ENCODE assay signal across 8 cellular contexts in genomic region chr21:43917515-43918384, GRCh38. TPM values are rescaled to one million over a fixed set of nuclear protein-coding genes. Genes with fewer than 3 reads are reported as not detected.
DNase-seq lines count a peak whose midpoint lies in the region; ATAC-seq and TF ChIP-seq lines count a peak whose summit lies in the region.

No MANE protein-coding gene starts in this region.

- POLR2A ChIA-PET in activated CD8-positive, alpha-beta T cell treated with anti-CD3 and anti-CD28 coated beads for 36 hours (lab: Charles Lee): interaction anchor here (0.7 to 1.3 kb wide), 8 partner anchors 23 to 124 kb away, joined by 3 to 5 read pairs (median 4); no protein-coding TSS in a partner anchor

- no peaks in the 10 kb centered on the region for H3K36me3 ChIP-seq in aorta (ENCODE audit: control insufficient read depth in 1 of 2, insufficient read depth in 2 of 2, low read length in 1 of 2)
- H3K36me3 ChIP-seq in uterus: no peaks in the 10 kb centered on the region

- peak overlapping the region; percentile 79 for H3K4me3 Mint-ChIP-seq in activated CD8-positive, alpha-beta T cell treated with anti-CD3 and anti-CD28 coated beads for 36 hours

- H3K9me3 ChIP-seq in aorta (ENCODE audit: control insufficient read depth, low read length) (peaks cover under 1% of the 10 kb centered on the region), uterus (peaks cover 0 to 3% of the 10 kb centered on the region in 2 donors)

- peak; percentile 29 for TF ChIP-seq CTCF in activated CD8-positive, alpha-beta T cell treated with anti-CD3 and anti-CD28 coated beads for 36 hours (IDR thresholded peaks at IDR 0.05)
- no peak for TF ChIP-seq CTCF in uterus (IDR thresholded peaks at IDR 0.05)

- CTCF ChIA-PET in activated CD8-positive, alpha-beta T cell treated with anti-CD3 and anti-CD28 coated beads for 36 hours (lab: Charles Lee): interaction anchor here (0.8 to 1.4 kb wide), 6 partner anchors 14 to 107 kb away, joined by 3 to 4 read pairs (median 3); partner anchors contain the start of gene TRAPPC10

- H3K36me3 Mint-ChIP-seq in activated CD8-positive, alpha-beta T cell treated with anti-CD3 and anti-CD28 coated beads for 36 hours (ENCODE audit: low read depth): peaks cover 19% of the 10 kb centered on the region

- H3K9me3 Mint-ChIP-seq in activated CD8-positive, alpha-beta T cell treated with anti-CD3 and anti-CD28 coated beads for 36 hours: peaks cover 4% of the 10 kb centered on the region

- 86 to 90% methylated on average over 12 of the region's 12 CpGs for WGBS in aorta, 2 donors

- no peak overlapping the region for H3K27ac ChIP-seq in aorta (ENCODE audit: low read depth in 1 of 2, low read length in 2 of 2)
- H3K27ac ChIP-seq in uterus: no peak overlapping the region

- intact Hi-C loops in cardiac septum (cut with DNase I) (no loop called here), Right ventricle myocardium inferior (cut with DNase I) (no loop called here), left colon (cut with DNase I, micrococcal nuclease) (no loop called here), aorta (cut with DNase I) (no loop called here), uterus (cut with DNase I; ENCODE audit: low total_unique reads) (no loop called here)
- intact Hi-C loops in activated CD8-positive, alpha-beta T cell treated with anti-CD3 and anti-CD28 coated beads for 36 hours (cut with micrococcal nuclease): loop anchor here (5.0 to 10.0 kb wide), 2 partner anchors 35 to 53 kb away; partner anchors contain the start of gene AGPAT3

- H3K4me3 ChIP-seq in aorta (ENCODE audit: low read length in 2 of 2) (no peak overlapping the region), uterus (no peak overlapping the region)

- H3K27ac Mint-ChIP-seq in activated CD8-positive, alpha-beta T cell treated with anti-CD3 and anti-CD28 coated beads for 36 hours: peak overlapping the region; percentile 82

- H3K27me3 Mint-ChIP-seq in activated CD8-positive, alpha-beta T cell treated with anti-CD3 and anti-CD28 coated beads for 36 hours: peaks cover 2% of the 10 kb centered on the region

- H3K27me3 ChIP-seq in aorta (ENCODE audit: control insufficient read depth in 1 of 2, insufficient read depth in 2 of 2, low read length in 1 of 2): no peaks in the 10 kb centered on the region
- no peaks in the 10 kb centered on the region for H3K27me3 ChIP-seq in uterus

- no peak for TF ChIP-seq POLR2A in uterus (IDR thresholded peaks at IDR 0.05)

- H3K4me1 ChIP-seq in aorta (ENCODE audit: control insufficient read depth in 1 of 2, insufficient read depth in 2 of 2, low read length in 2 of 2) (no peaks in the 10 kb centered on the region), uterus (peaks cover 0 to 7% of the 10 kb centered on the region in 2 donors)

- H3K4me1 Mint-ChIP-seq in activated CD8-positive, alpha-beta T cell treated with anti-CD3 and anti-CD28 coated beads for 36 hours (ENCODE audit: low read depth): peaks cover 60% of the 10 kb centered on the region

- ATAC-seq in Right ventricle myocardium inferior (no peak), left colon (peak; percentile 79), aorta (ENCODE audit: low FRiP score) (no peak), GM18870 (IDR thresholded peaks at IDR 0.05; ENCODE audit: unreplicated experiment) (no peak), HG03460 (IDR thresholded peaks at IDR 0.05; ENCODE audit: unreplicated experiment) (no peak)
- ATAC-seq in activated CD8-positive, alpha-beta T cell treated with anti-CD3 and anti-CD28 coated beads for 36 hours: no peak

- DNase-seq in cardiac septum (ENCODE audit: low spot score) (peak; percentile 19), Right ventricle myocardium inferior (ENCODE audit: missing footprints) (no peak), left colon (peak; percentile 35 to 60), aorta (peak; percentile 8 to 41), uterus (no peak)
- DNase-seq in activated CD8-positive, alpha-beta T cell treated with anti-CD3 and anti-CD28 coated beads for 36 hours: peak; percentile 61

RNA-seq across cellular contexts. Expression of gene AGPAT3, which starts 52.7 kb away (rescaled TPM):
- total RNA-seq in cardiac septum (51.5 TPM), Right ventricle myocardium inferior (93.4 TPM), left colon (100 to 1,000 TPM in 1 of 2 donors, 10 to 100 TPM in 1; 97.5 to 105 TPM), aorta (10 to 100 TPM; 36.0 to 45.5 TPM), uterus (10 to 100 TPM in 3 of 4 donors, 1 to 10 TPM in 1; 6.8 to 43.4 (median 28.4) TPM)
- 10 to 100 TPM; 59.3 to 62.2 TPM for total RNA-seq in activated CD8-positive, alpha-beta T cell treated with anti-CD3 and anti-CD28 coated beads for 36 hours
- 10 to 100 TPM in 1 of 2 donors, 1 to 10 TPM in 1; 8.3 to 11.4 TPM for polyA plus RNA-seq in aorta

Comparison
In these comparisons a context has a peak if more than half of its experiments do, and no peak if none do; other contexts are left out.
1. DNase-seq: peak in cardiac septum (single experiment), activated CD8-positive, alpha-beta T cell treated with anti-CD3 and anti-CD28 coated beads for 36 hours (single experiment), left colon (2 of 2) and aorta (2 of 2); none in Right ventricle myocardium inferior (single experiment) and uterus (0 of 2).